ENCODE assay signal across 8 cellular contexts in the genomic region with DNA sequence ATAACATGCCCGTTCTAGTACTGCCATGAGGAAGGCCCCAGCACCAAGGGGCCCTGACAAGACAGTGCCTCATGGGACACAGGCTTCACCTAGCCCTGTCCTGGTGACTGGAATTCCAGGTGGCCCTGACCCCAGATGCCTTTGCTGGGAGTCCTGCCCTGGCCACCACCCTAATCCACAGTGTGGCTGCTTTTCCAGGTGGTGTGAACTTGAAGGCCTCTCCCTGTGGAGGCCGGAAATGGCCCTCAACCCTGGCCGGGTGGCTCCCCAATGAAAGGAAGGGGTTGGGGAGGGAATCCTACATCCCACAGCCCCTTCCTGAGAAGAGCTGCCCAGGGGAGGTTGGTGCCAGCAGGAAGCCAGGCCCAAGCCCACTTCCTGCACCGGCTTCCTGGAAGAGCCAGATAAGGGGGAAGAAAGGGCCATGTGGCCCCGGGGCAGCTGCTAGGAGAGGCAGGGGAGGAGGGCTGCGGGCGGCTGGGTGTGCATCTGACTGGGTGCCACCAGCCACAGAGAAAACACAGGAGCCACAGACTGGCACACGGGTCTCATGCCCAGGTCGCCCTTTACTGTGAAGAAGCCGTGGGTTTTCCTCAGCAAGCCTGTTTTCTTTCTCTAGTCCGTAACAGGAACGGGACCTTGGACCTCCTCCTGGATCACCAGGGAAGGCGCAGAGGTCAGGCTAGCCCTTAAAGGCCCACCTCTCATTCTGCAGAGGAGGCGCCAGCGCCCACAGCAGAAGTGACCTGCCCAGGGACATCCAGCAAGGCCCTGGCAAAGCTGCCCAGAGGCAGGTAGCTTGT. TPM values are rescaled to one million over a fixed set of nuclear protein-coding genes. Genes with fewer than 3 reads are reported as not detected.
DNase-seq lines count a peak whose midpoint lies in the region; ATAC-seq and TF ChIP-seq lines count a peak whose summit lies in the region.

No MANE protein-coding gene starts in this region.

- H3K9me3 Mint-ChIP-seq in activated T-cell treated with anti-CD3 and anti-CD28 coated beads, Interleukin-2, amount 50 U/mL, for 24 hours, result no peaks in the 10 kb centered on the region
- H3K9me3 Mint-ChIP-seq in progenitor cell of endocrine pancreas (ENCODE audit: low read depth), result no peaks in the 10 kb centered on the region

- intact Hi-C loops in right cardiac atrium (cut with DNase I) (no loop called here), ovary (cut with DNase I) (no loop called here)

- H3K4me3 Mint-ChIP-seq in activated T-cell treated with anti-CD3 and anti-CD28 coated beads, Interleukin-2, amount 50 U/mL, for 24 hours, result peak overlapping the region; percentile 71
- no peak overlapping the region for H3K4me3 Mint-ChIP-seq in progenitor cell of endocrine pancreas (ENCODE audit: low read depth)

- H3K27me3 Mint-ChIP-seq in activated T-cell treated with anti-CD3 and anti-CD28 coated beads, Interleukin-2, amount 50 U/mL, for 24 hours, result no peaks in the 10 kb centered on the region
- H3K27me3 Mint-ChIP-seq in progenitor cell of endocrine pancreas, result no peaks in the 10 kb centered on the region

- H3K4me3 ChIP-seq in Jurkat, Clone E6-1 (ENCODE audit: low read length), result peak overlapping the region; percentile 42
- H3K4me3 ChIP-seq in right cardiac atrium (ENCODE audit: low read length) (no peak overlapping the region), ovary (no peak overlapping the region)

- H3K4me1 Mint-ChIP-seq in activated T-cell treated with anti-CD3 and anti-CD28 coated beads, Interleukin-2, amount 50 U/mL, for 24 hours (ENCODE audit: low read depth), result peaks cover 54% of the 10 kb centered on the region
- H3K4me1 Mint-ChIP-seq in progenitor cell of endocrine pancreas (ENCODE audit: low read depth), result peaks cover 38% of the 10 kb centered on the region

- peaks cover 6% of the 10 kb centered on the region for H3K4me1 ChIP-seq in right cardiac atrium (ENCODE audit: control insufficient read depth, insufficient read depth, low read length)
- H3K4me1 ChIP-seq in ovary (ENCODE audit: insufficient read depth), result peaks cover 5% of the 10 kb centered on the region

- H3K27ac ChIP-seq in right cardiac atrium (ENCODE audit: low read length), result peak overlapping the region; percentile 32
- no peak overlapping the region for H3K27ac ChIP-seq in ovary

- WGBS in right cardiac atrium, result 54% methylated on average over 15 of the region's 15 CpGs
- 63 to 70% (median 65%) methylated on average over 12 to 15 of the region's 15 CpGs for WGBS in ovary, 3 donors

- TF ChIP-seq POLR2A in ovary (IDR thresholded peaks at IDR 0.05), result no peak

- no peaks in the 10 kb centered on the region for H3K36me3 ChIP-seq in ovary

- peak overlapping the region; percentile 97 for H3K27ac Mint-ChIP-seq in activated T-cell treated with anti-CD3 and anti-CD28 coated beads, Interleukin-2, amount 50 U/mL, for 24 hours
- H3K27ac Mint-ChIP-seq in progenitor cell of endocrine pancreas, result no peak overlapping the region

- no peak for TF ChIP-seq CTCF in ovary (IDR thresholded peaks at IDR 0.05)
- no peak for TF ChIP-seq CTCF in progenitor cell of endocrine pancreas (IDR thresholded peaks at IDR 0.05; ENCODE audit: unreplicated experiment)
- TF ChIP-seq CTCF in GM20000 (IDR thresholded peaks at IDR 0.05; ENCODE audit: extremely low read depth, missing control alignments), result no peak

- ATAC-seq in right cardiac atrium (peak; percentile 20 to 43), HG03442 (IDR thresholded peaks at IDR 0.05; ENCODE audit: unreplicated experiment) (no peak)
- no peak for ATAC-seq in stimulated activated naive CD8-positive, alpha-beta T cell treated with anti-CD3 and anti-CD28 coated beads, Interleukin-15, Interleukin-2, amounts not matched to agents 100 U/mL and 50 U/mL, for 24 hours

- H3K9me3 ChIP-seq in right cardiac atrium (ENCODE audit: control insufficient read depth, low read length) (no peaks in the 10 kb centered on the region), ovary (no peaks in the 10 kb centered on the region)

- H3K36me3 Mint-ChIP-seq in activated T-cell treated with anti-CD3 and anti-CD28 coated beads, Interleukin-2, amount 50 U/mL, for 24 hours (ENCODE audit: low read depth), result peaks cover 85% of the 10 kb centered on the region
- H3K36me3 Mint-ChIP-seq in progenitor cell of endocrine pancreas (ENCODE audit: insufficient read depth), result peaks cover 4% of the 10 kb centered on the region

- H3K27me3 ChIP-seq in right cardiac atrium (ENCODE audit: control insufficient read depth, insufficient read depth) (no peaks in the 10 kb centered on the region), ovary (no peaks in the 10 kb centered on the region)

- no peak for TF ChIP-seq EP300 in ovary (IDR thresholded peaks at IDR 0.05)

- DNase-seq in Jurkat, Clone E6-1 (ENCODE audit: low read depth, low spot score), result peak; percentile 88
- peak; percentile 69 for DNase-seq in activated T-cell treated with anti-CD3 and anti-CD28 coated beads, Interleukin-2, amount 50 U/mL, for 24 hours
- DNase-seq in right cardiac atrium (peak; percentile 54 to 87 (median 86)), ovary (no peak), progenitor cell of endocrine pancreas (ENCODE audit: low spot score, unreplicated experiment) (no peak), GM20000 (ENCODE audit: low spot score) (no peak)
- DNase-seq in stimulated activated naive CD8-positive, alpha-beta T cell treated with anti-CD3 and anti-CD28 coated beads, Interleukin-15, Interleukin-2, amounts not matched to agents 100 U/mL and 50 U/mL, for 24 hours, result peak; percentile 64

RNA-seq across cellular contexts. Expression of a gene that starts 4.7 kb away (rescaled TPM):
- polyA plus RNA-seq in Jurkat, Clone E6-1 (2012; ENCODE audit: insufficient read depth, insufficient read length), result 353 TPM
- total RNA-seq in right cardiac atrium (10 to 100 TPM; 55.6 to 77.2 (median 64.8) TPM), ovary (100 to 1,000 TPM in 1 of 7 donors, 10 to 100 TPM in 6; 45.0 to 121 (median 77.3) TPM), progenitor cell of endocrine pancreas (150 and 154 TPM in 2 replicates)
- polyA plus RNA-seq in right cardiac atrium (131 TPM), ovary (10 to 100 TPM; 38.3 to 66.0 TPM)

RNA-seq across cellular contexts. Expression of a gene that starts 22.2 kb away (rescaled TPM):
- polyA plus RNA-seq in Jurkat, Clone E6-1 (2012; ENCODE audit: insufficient read depth, insufficient read length), result 7.1 TPM
- total RNA-seq in right cardiac atrium, result 10 to 100 TPM; 31.3 to 42.0 (median 35.0) TPM
- polyA plus RNA-seq in right cardiac atrium, result 17.4 TPM
- 10 to 100 TPM in 6 of 7 donors, 1 to 10 TPM in 1; 9.3 to 64.5 (median 50.3) TPM for total RNA-seq in ovary
- polyA plus RNA-seq in ovary, result 10 to 100 TPM; 13.8 to 16.9 TPM
- total RNA-seq in progenitor cell of endocrine pancreas, result 43.5 and 51.3 TPM in 2 replicates

RNA-seq across cellular contexts. Expression of a gene that starts 36.8 kb away (rescaled TPM):
- polyA plus RNA-seq in Jurkat, Clone E6-1 (2012; ENCODE audit: insufficient read depth, insufficient read length), result 45.1 TPM
- 100 to 1,000 TPM; 117 to 229 (median 122) TPM for total RNA-seq in right cardiac atrium
- 233 TPM for polyA plus RNA-seq in right cardiac atrium
- 1,000 to 10,000 TPM in 2 of 7 donors, 100 to 1,000 TPM in 5; 163 to 1,260 (median 581) TPM for total RNA-seq in ovary
- 100 to 1,000 TPM in 1 of 2 donors, 10 to 100 TPM in 1; 95.2 to 301 TPM for polyA plus RNA-seq in ovary
- 158 and 168 TPM in 2 replicates for total RNA-seq in progenitor cell of endocrine pancreas

RNA-seq across cellular contexts. Expression of a gene that starts 43.9 kb away (rescaled TPM):
- polyA plus RNA-seq in Jurkat, Clone E6-1 (2012; ENCODE audit: insufficient read depth, insufficient read length), result 0.70 TPM
- 1 to 10 TPM in 2 of 4 donors, under 1 TPM in 2; 0.65 to 1.4 (median 1.1) TPM for total RNA-seq in right cardiac atrium
- polyA plus RNA-seq in right cardiac atrium, result 5.3 TPM
- total RNA-seq in ovary, result 10 to 100 TPM in 5 of 7 donors, 1 to 10 TPM in 2; 6.0 to 18.4 (median 11.7) TPM
- polyA plus RNA-seq in ovary, result 1 to 10 TPM; 2.5 to 9.3 TPM
- 10.5 and 10.9 TPM in 2 replicates for total RNA-seq in progenitor cell of endocrine pancreas

Comparison
In these comparisons a context has a peak if more than half of its experiments do, and no peak if none do; other contexts are left out.
1. DNase-seq: peak in Jurkat, Clone E6-1 (single experiment), activated T-cell treated with anti-CD3 and anti-CD28 coated beads, Interleukin-2, amount 50 U/mL, for 24 hours (single experiment), right cardiac atrium (3 of 3) and stimulated activated naive CD8-positive, alpha-beta T cell treated with anti-CD3 and anti-CD28 coated beads, Interleukin-15, Interleukin-2, amounts not matched to agents 100 U/mL and 50 U/mL, for 24 hours (single experiment); none in ovary (0 of 5), progenitor cell of endocrine pancreas (single experiment) and GM20000 (single experiment).
2. ATAC-seq: peak in right cardiac atrium (2 of 2); none in stimulated activated naive CD8-positive, alpha-beta T cell treated with anti-CD3 and anti-CD28 coated beads, Interleukin-15, Interleukin-2, amounts not matched to agents 100 U/mL and 50 U/mL, for 24 hours (single experiment) and HG03442 (single experiment).